Comparison of ENCODE assay signal across 15 cellular contexts in the genomic region with DNA sequence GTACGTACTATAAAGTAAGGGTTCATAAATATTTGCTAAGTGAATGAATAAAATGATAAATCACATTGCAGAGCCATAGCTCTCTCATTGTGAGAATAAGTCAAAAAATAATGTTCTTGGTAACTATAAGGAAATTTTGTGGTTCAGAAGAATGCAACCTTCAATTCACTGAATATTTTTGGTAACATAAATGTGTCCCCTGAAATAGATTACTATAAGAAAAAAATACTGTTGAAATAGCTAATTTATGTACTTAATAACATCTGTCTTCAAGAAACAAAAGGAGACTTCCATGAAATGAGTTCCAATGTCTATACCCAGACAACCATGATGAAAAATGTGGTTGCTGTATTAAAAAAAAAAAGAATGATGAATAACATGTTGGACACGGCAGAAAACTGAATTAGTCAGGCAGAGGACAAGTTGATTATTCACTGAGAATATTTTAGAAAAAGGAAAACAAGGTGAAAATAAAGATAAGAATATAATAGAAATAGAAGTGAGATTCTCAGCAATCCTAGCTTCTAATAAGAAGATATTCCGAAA.
DNase-seq lines count a peak whose midpoint lies in the region; FAIRE-seq and TF ChIP-seq lines count a peak whose summit lies in the region.
"Had no signal": no experiment of that assay in that cellular context is flagged by ENCODE, and none has a peak within 500 bp of the region (broad histone marks: within the 10 kb centered on the region; RNA-seq: fewer than 3 reads in every experiment).

No MANE protein-coding gene starts in this region.

- 64 to 69% (median 67%) methylated on average over 3 of the region's 3 CpGs for WGBS in stomach, 5 donors

- peak; percentile 25 for DNase-seq in AG08395 (ENCODE audit: low spot score)
- DNase-seq in Karpas-422 = no peak
- DNase-seq in astrocyte (ENCODE audit: low read depth) = peak; percentile 82
- peak; percentile 55 for DNase-seq in kidney glomerular epithelial cell (lab: John Stamatoyannopoulos, UW)
- DNase-seq in NCI-H2196 (lab: John Stamatoyannopoulos, UW; ENCODE audit: unreplicated experiment) = no peak
- DNase-seq in NCI-H82 (lab: John Stamatoyannopoulos, UW) = no peak
- no peak for DNase-seq in stomach
- no peak for DNase-seq in NK-92 treated with Interleukin-12 subunit alpha and Interleukin-12 subunit beta, amount 100 ng/mL, for 24 hours (lab: John Stamatoyannopoulos, UW)
- DNase-seq: Calu3; CD4-positive, alpha-beta T cell; GDM1; NCI-H1092 treated with DMSO at 0.1 percent for 48 hours had no signal

- no peaks in the 10 kb centered on the region for H3K9me2 ChIP-seq in Karpas-422 (replicated peaks; ENCODE audit: insufficient read depth, low read length)

- H3K27ac ChIP-seq in Karpas-422 (ENCODE audit: low read length) = no peak overlapping the region
- H3K27ac ChIP-seq in astrocyte (ENCODE audit: low read depth, low read length) = peak overlapping the region; percentile 62
- H3K27ac ChIP-seq in stomach = no peak overlapping the region
- H3K27ac ChIP-seq: HL-60 had no signal

- no peak for TF ChIP-seq CTCF in astrocyte (IDR thresholded peaks at IDR 0.05; ENCODE audit: insufficient read depth, low read depth, low read length)
- no peak for TF ChIP-seq CTCF in stomach (IDR thresholded peaks at IDR 0.05)

- H3K27me3 ChIP-seq in Karpas-422 (ENCODE audit: low read length) = peaks cover 3% of the 10 kb centered on the region; the same call in 1 of the 2 replicates
- no peaks in the 10 kb centered on the region for H3K27me3 ChIP-seq in astrocyte (ENCODE audit: insufficient read depth, low read length)
- H3K27me3 ChIP-seq in stomach = no peaks in the 10 kb centered on the region

- H2AFZ ChIP-seq in Karpas-422 (ENCODE audit: low read length) = no peak overlapping the region
- no peak overlapping the region for H2AFZ ChIP-seq in astrocyte (ENCODE audit: low read depth, low read length)
- H2AFZ ChIP-seq: GM23338 had no signal

- H3K79me2 ChIP-seq in Karpas-422 (ENCODE audit: low read length) = no peaks in the 10 kb centered on the region
- H3K79me2 ChIP-seq in astrocyte (ENCODE audit: insufficient read depth, low read length) = no peaks in the 10 kb centered on the region

- H4K20me1 ChIP-seq in Karpas-422 (ENCODE audit: insufficient read depth, low read depth, low read length) = no peaks in the 10 kb centered on the region; the same call in 1 of the 2 replicates
- H4K20me1 ChIP-seq in astrocyte (ENCODE audit: insufficient read depth, low read length) = no peaks in the 10 kb centered on the region

- no peaks in the 10 kb centered on the region for H3K36me3 Mint-ChIP-seq in astrocyte (ENCODE audit: low read depth, unreplicated experiment)

- no peaks in the 10 kb centered on the region for H3K36me3 ChIP-seq in Karpas-422 (ENCODE audit: insufficient read depth, low read length)
- H3K36me3 ChIP-seq in astrocyte (ENCODE audit: insufficient read depth, low read length) = no peaks in the 10 kb centered on the region
- H3K36me3 ChIP-seq in stomach = no peaks in the 10 kb centered on the region

- no peak for FAIRE-seq in astrocyte (lab: Jason Lieb, UNC)
- FAIRE-seq: K562 had no signal

- H3K4me3 ChIP-seq in Karpas-422 (ENCODE audit: low read length) (no peak overlapping the region), astrocyte (ENCODE audit: insufficient read depth, low read depth, low read length) (no peak overlapping the region), stomach (no peak overlapping the region)
- H3K4me3 ChIP-seq: GM23338, K562 had no signal

- H3K9me3 ChIP-seq in Karpas-422 (ENCODE audit: low read length) (0 out of 2 replicates have a peak, but pooled peaks cover 3% of the 10 kb centered on the region), astrocyte (ENCODE audit: insufficient read depth, low read depth, low read length) (no peaks in the 10 kb centered on the region), stomach (peaks cover 0 to 4% (median 0%) of the 10 kb centered on the region in 4 donors)

- H3K27ac Mint-ChIP-seq in astrocyte (ENCODE audit: unreplicated experiment) = peak overlapping the region; percentile 60
- H3K27ac Mint-ChIP-seq: CD4-positive, alpha-beta T cell; GM23338 had no signal

- H3K4me1 ChIP-seq in Karpas-422 (ENCODE audit: low read length) (peaks cover 22% of the 10 kb centered on the region), astrocyte (ENCODE audit: insufficient read depth, low read length) (peaks cover 22% of the 10 kb centered on the region), stomach (no peaks in the 10 kb centered on the region)

- H3K4me3 Mint-ChIP-seq in astrocyte (ENCODE audit: unreplicated experiment) = no peak overlapping the region
- H3K4me3 Mint-ChIP-seq: CD4-positive, alpha-beta T cell; GM23338 had no signal

- H3K4me2 ChIP-seq in Karpas-422 (ENCODE audit: low read depth, low read length, poor library complexity, severe bottlenecking) (peak overlapping the region; percentile 41), astrocyte (ENCODE audit: low read length) (peak overlapping the region; percentile 58)
- H3K4me2 ChIP-seq: GM23338 had no signal

- no peak for TF ChIP-seq POLR2A in stomach (IDR thresholded peaks at IDR 0.05)

- peaks cover 1% of the 10 kb centered on the region for H3K27me3 Mint-ChIP-seq in astrocyte (ENCODE audit: low read depth, unreplicated experiment)
- H3K27me3 Mint-ChIP-seq: CD4-positive, alpha-beta T cell had no signal

- no peaks in the 10 kb centered on the region for H3K9me3 Mint-ChIP-seq in astrocyte (ENCODE audit: unreplicated experiment)

- intact Hi-C loops in stomach (cut with DNase I; ENCODE audit: low total_unique reads) = no loop called here

- TF ChIP-seq EP300 in stomach (IDR thresholded peaks at IDR 0.05) = no peak

- peaks cover 17% of the 10 kb centered on the region for H3K4me1 Mint-ChIP-seq in astrocyte (ENCODE audit: low read depth, unreplicated experiment)

- no peak overlapping the region for H3K9ac ChIP-seq in Karpas-422 (ENCODE audit: low read length)
- no peak overlapping the region for H3K9ac ChIP-seq in astrocyte (ENCODE audit: low read length)

Comparison
In these comparisons a context has a peak if more than half of its experiments do, and no peak if none do; other contexts are left out.
1. DNase-seq: peak in AG08395 (single experiment), astrocyte (single experiment) and kidney glomerular epithelial cell (single experiment); none in Karpas-422 (single experiment), NCI-H2196 (single experiment), NCI-H82 (single experiment), stomach (single experiment) and NK-92 treated with Interleukin-12 subunit alpha and Interleukin-12 subunit beta, amount 100 ng/mL, for 24 hours (single experiment).